In genomic region chr1:245686006-245686405, GRCh38 we compare ENCODE assay signal across 26 cellular contexts.
"Had no signal": no experiment of that assay in that cellular context is flagged by ENCODE, and none has a peak within 500 bp of the region (broad histone marks: within the 10 kb centered on the region; RNA-seq: fewer than 3 reads in every experiment).

No MANE protein-coding gene starts in this region.

- H3K27ac Mint-ChIP-seq: effector memory CD8-positive, alpha-beta T cell; immature natural killer cell; nephron progenitor cell; stimulated activated naive CD8-positive, alpha-beta T cell treated with anti-CD3 and anti-CD28 coated beads, Interleukin-15, amount 100 ng/mL, for 72 hours had no signal

- H3K27me3 Mint-ChIP-seq: effector memory CD8-positive, alpha-beta T cell had no signal

- H3K4me3 Mint-ChIP-seq: effector memory CD8-positive, alpha-beta T cell; immature natural killer cell; naive thymus-derived CD8-positive, alpha-beta T cell; nephron progenitor cell; stimulated activated naive CD8-positive, alpha-beta T cell treated with anti-CD3 and anti-CD28 coated beads, Interleukin-15, amount 100 ng/mL, for 72 hours had no signal

- H3K4me1 ChIP-seq: psoas muscle, suprapubic skin, upper lobe of right lung, uterus had no signal

- H3K36me3 ChIP-seq: ovary, suprapubic skin, transverse colon, upper lobe of right lung, uterus had no signal

- H3K4me1 Mint-ChIP-seq: stimulated activated naive CD8-positive, alpha-beta T cell treated with anti-CD3 and anti-CD28 coated beads, Interleukin-15, amount 100 ng/mL, for 72 hours had no signal

- FAIRE-seq: frontal cortex, keratinocyte, small intestine had no signal

- H3K27me3 ChIP-seq: ovary, transverse colon, upper lobe of right lung, uterus had no signal

- H3K4me3 ChIP-seq: ovary, psoas muscle, suprapubic skin, transverse colon, upper lobe of right lung, uterus had no signal

- H3K27ac ChIP-seq: ovary, psoas muscle, suprapubic skin, transverse colon, upper lobe of right lung, uterus had no signal

- H3K9me3 ChIP-seq: ovary, psoas muscle, suprapubic skin, transverse colon, upper lobe of right lung, uterus had no signal

- ATAC-seq: effector memory CD8-positive, alpha-beta T cell; left lobe of liver; naive thymus-derived CD8-positive, alpha-beta T cell; psoas muscle; right cardiac atrium; upper lobe of right lung had no signal

- DNase-seq: cortex of kidney; effector memory CD8-positive, alpha-beta T cell; hypothalamus; immature natural killer cell; mammary epithelial cell; mesendoderm; naive thymus-derived CD8-positive, alpha-beta T cell; nephron progenitor cell; occipital lobe; ovary; psoas muscle; right cardiac atrium; small intestine; stimulated activated CD4-positive, alpha-beta T cell treated with anti-CD3 and anti-CD28 coated beads, Interleukin-12 subunit alpha, Interleukin-12 subunit beta, amount 100 ng/mL, for 4 hours; stimulated activated CD4-positive, alpha-beta T cell treated with anti-CD3 and anti-CD28 coated beads, Interleukin-1b, Interleukin-23, amount 100 ng/mL, for 48 hours; stimulated activated CD4-positive, alpha-beta T cell treated with anti-CD3 and anti-CD28 coated beads, Interleukin-4, amount 100 ng/mL, for 1 hour; stimulated activated CD8-positive, alpha-beta memory T cell treated with anti-CD3 and anti-CD28 coated beads, Interleukin-4, amount 100 ng/mL, for 48 hours; stimulated activated naive CD4-positive, alpha-beta T cell; stimulated activated naive CD8-positive, alpha-beta T cell treated with anti-CD3 and anti-CD28 coated beads, Interleukin-15, amount 100 ng/mL, for 72 hours; transverse colon; upper lobe of right lung; uterus had no signal

- H3K9me3 Mint-ChIP-seq: immature natural killer cell; nephron progenitor cell; stimulated activated naive CD8-positive, alpha-beta T cell treated with anti-CD3 and anti-CD28 coated beads, Interleukin-15, amount 100 ng/mL, for 72 hours had no signal
